ENCODE assay signal across 1 cellular context in the genomic region with DNA sequence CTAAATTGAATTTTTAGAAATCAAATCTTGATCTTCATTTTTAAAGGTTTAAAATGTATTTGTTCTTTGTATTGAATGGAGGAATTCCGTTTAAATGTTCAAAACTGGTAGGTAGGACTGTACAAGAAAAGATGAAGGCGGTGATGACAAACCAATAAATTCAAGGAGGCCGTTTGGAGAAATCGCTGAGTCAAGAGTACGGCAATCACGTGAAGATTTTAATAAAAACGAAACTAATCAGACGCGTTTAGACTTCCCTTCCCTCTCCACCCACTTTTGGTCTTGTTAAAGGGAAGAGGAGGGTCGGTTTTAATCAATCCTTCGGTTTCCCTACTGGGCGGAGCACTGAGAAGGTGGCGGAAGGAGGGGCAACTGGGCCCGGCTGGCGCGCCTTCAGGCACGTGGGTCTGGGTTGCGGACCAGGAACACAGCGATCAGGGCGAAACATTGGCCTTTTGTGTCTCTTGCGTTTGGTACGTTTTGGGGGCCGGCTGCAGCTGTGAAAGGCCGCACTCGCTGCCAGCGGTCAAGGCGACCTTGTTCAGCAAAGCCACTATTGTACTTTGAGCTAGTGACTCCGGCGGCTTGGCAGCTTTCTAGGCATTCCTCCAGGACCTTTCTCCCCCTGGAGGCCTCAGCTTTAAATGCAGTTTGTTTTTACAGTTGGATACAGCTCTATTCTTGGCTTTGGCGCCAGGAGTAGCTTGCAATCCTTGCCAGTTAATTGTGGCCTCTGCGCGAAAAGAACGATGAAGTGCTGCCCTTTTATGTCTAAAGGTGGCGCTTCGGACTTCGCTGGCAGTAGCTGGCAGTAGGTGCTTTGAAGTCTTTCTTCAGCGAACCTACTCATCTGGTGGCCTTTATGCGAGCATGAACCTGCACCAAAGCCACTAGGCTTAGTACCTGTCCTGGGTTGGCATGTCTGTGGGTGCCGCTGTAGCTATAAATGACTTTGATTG.
TF ChIP-seq lines count a peak whose summit lies in the region.

No MANE protein-coding gene starts in this region.

TF ChIP-seq in GM12878, 131 proteins besides CTCF, POLR2A, EP300 and RAD21 (continued from another document and continues in another):
- TF ChIP-seq, protein P1, sequence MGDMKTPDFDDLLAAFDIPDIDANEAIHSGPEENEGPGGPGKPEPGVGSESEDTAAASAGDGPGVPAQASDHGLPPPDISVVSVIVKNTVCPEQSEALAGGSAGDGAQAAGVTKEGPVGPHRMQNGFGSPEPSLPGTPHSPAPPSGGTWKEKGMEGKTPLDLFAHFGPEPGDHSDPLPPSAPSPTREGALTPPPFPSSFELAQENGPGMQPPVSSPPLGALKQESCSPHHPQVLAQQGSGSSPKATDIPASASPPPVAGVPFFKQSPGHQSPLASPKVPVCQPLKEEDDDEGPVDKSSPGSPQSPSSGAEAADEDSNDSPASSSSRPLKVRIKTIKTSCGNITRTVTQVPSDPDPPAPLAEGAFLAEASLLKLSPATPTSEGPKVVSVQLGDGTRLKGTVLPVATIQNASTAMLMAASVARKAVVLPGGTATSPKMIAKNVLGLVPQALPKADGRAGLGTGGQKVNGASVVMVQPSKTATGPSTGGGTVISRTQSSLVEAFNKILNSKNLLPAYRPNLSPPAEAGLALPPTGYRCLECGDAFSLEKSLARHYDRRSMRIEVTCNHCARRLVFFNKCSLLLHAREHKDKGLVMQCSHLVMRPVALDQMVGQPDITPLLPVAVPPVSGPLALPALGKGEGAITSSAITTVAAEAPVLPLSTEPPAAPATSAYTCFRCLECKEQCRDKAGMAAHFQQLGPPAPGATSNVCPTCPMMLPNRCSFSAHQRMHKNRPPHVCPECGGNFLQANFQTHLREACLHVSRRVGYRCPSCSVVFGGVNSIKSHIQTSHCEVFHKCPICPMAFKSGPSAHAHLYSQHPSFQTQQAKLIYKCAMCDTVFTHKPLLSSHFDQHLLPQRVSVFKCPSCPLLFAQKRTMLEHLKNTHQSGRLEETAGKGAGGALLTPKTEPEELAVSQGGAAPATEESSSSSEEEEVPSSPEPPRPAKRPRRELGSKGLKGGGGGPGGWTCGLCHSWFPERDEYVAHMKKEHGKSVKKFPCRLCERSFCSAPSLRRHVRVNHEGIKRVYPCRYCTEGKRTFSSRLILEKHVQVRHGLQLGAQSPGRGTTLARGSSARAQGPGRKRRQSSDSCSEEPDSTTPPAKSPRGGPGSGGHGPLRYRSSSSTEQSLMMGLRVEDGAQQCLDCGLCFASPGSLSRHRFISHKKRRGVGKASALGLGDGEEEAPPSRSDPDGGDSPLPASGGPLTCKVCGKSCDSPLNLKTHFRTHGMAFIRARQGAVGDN (IDR thresholded peaks at IDR 0.05) = peak; percentile 23; the same call in 1 of the 2 replicates
- TF ChIP-seq TCF3 (IDR thresholded peaks at IDR 0.05; ENCODE audit: borderline replicate concordance, insufficient read depth, low read depth, low read length) (no peak), RELB (IDR thresholded peaks at IDR 0.05; ENCODE audit: low read depth) (peak; percentile 55; the same call in 1 of the 2 replicates), MTA3 (IDR thresholded peaks at IDR 0.05; ENCODE audit: borderline replicate concordance, low read length) (no peak), SREBF2 (IDR thresholded peaks at IDR 0.05; ENCODE audit: low read length) (no peak), JUND (IDR thresholded peaks at IDR 0.05; ENCODE audit: low read depth, low read length) (no peak), ZNF207 (IDR thresholded peaks at IDR 0.05; ENCODE audit: borderline replicate concordance) (no peak), ATF7 (IDR thresholded peaks at IDR 0.05; ENCODE audit: low read depth) (no peak), USF2 (IDR thresholded peaks at IDR 0.05; ENCODE audit: borderline replicate concordance, low read depth, low read length) (peak; percentile 44), ZNF24 (IDR thresholded peaks at IDR 0.05) (no peak), DPF2 (IDR thresholded peaks at IDR 0.05) (no peak), SIN3A (IDR thresholded peaks at IDR 0.05; ENCODE audit: low read depth, low read length) (peak; percentile 22; the same call in 1 of the 2 replicates), TBL1XR1 (IDR thresholded peaks at IDR 0.05; ENCODE audit: low read depth, low read length) (no peak), RAD51 (IDR thresholded peaks at IDR 0.05) (peak; percentile 84), EZH2 (IDR thresholded peaks at IDR 0.05; ENCODE audit: borderline replicate concordance, control insufficient read depth, low read depth, low read length) (no peak), NFXL1 (IDR thresholded peaks at IDR 0.05; ENCODE audit: borderline replicate concordance) (no peak), PML (IDR thresholded peaks at IDR 0.05; ENCODE audit: low read length) (0 out of 2 replicates have a peak, but pooled peaks have one; percentile 45), MYB (IDR thresholded peaks at IDR 0.05; ENCODE audit: borderline replicate concordance, low read depth, low read length) (no peak), MEF2A (IDR thresholded peaks at IDR 0.05; ENCODE audit: insufficient read depth, low read depth, low read length) (no peak)
- TF ChIP-seq, protein P2, sequence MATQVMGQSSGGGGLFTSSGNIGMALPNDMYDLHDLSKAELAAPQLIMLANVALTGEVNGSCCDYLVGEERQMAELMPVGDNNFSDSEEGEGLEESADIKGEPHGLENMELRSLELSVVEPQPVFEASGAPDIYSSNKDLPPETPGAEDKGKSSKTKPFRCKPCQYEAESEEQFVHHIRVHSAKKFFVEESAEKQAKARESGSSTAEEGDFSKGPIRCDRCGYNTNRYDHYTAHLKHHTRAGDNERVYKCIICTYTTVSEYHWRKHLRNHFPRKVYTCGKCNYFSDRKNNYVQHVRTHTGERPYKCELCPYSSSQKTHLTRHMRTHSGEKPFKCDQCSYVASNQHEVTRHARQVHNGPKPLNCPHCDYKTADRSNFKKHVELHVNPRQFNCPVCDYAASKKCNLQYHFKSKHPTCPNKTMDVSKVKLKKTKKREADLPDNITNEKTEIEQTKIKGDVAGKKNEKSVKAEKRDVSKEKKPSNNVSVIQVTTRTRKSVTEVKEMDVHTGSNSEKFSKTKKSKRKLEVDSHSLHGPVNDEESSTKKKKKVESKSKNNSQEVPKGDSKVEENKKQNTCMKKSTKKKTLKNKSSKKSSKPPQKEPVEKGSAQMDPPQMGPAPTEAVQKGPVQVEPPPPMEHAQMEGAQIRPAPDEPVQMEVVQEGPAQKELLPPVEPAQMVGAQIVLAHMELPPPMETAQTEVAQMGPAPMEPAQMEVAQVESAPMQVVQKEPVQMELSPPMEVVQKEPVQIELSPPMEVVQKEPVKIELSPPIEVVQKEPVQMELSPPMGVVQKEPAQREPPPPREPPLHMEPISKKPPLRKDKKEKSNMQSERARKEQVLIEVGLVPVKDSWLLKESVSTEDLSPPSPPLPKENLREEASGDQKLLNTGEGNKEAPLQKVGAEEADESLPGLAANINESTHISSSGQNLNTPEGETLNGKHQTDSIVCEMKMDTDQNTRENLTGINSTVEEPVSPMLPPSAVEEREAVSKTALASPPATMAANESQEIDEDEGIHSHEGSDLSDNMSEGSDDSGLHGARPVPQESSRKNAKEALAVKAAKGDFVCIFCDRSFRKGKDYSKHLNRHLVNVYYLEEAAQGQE (IDR thresholded peaks at IDR 0.05; ENCODE audit: low read depth, low read length) = no peak
- TF ChIP-seq, protein P3, sequence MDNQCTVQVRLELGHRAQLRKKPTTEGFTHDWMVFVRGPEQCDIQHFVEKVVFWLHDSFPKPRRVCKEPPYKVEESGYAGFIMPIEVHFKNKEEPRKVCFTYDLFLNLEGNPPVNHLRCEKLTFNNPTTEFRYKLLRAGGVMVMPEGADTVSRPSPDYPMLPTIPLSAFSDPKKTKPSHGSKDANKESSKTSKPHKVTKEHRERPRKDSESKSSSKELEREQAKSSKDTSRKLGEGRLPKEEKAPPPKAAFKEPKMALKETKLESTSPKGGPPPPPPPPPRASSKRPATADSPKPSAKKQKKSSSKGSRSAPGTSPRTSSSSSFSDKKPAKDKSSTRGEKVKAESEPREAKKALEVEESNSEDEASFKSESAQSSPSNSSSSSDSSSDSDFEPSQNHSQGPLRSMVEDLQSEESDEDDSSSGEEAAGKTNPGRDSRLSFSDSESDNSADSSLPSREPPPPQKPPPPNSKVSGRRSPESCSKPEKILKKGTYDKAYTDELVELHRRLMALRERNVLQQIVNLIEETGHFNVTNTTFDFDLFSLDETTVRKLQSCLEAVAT (IDR thresholded peaks at IDR 0.05) = no peak
- TF ChIP-seq, protein P4, sequence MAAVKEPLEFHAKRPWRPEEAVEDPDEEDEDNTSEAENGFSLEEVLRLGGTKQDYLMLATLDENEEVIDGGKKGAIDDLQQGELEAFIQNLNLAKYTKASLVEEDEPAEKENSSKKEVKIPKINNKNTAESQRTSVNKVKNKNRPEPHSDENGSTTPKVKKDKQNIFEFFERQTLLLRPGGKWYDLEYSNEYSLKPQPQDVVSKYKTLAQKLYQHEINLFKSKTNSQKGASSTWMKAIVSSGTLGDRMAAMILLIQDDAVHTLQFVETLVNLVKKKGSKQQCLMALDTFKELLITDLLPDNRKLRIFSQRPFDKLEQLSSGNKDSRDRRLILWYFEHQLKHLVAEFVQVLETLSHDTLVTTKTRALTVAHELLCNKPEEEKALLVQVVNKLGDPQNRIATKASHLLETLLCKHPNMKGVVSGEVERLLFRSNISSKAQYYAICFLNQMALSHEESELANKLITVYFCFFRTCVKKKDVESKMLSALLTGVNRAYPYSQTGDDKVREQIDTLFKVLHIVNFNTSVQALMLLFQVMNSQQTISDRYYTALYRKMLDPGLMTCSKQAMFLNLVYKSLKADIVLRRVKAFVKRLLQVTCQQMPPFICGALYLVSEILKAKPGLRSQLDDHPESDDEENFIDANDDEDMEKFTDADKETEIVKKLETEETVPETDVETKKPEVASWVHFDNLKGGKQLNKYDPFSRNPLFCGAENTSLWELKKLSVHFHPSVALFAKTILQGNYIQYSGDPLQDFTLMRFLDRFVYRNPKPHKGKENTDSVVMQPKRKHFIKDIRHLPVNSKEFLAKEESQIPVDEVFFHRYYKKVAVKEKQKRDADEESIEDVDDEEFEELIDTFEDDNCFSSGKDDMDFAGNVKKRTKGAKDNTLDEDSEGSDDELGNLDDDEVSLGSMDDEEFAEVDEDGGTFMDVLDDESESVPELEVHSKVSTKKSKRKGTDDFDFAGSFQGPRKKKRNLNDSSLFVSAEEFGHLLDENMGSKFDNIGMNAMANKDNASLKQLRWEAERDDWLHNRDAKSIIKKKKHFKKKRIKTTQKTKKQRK (IDR thresholded peaks at IDR 0.05; ENCODE audit: low read depth, low read length) = no peak
- TF ChIP-seq, protein P5, sequence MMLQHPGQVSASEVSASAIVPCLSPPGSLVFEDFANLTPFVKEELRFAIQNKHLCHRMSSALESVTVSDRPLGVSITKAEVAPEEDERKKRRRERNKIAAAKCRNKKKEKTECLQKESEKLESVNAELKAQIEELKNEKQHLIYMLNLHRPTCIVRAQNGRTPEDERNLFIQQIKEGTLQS (IDR thresholded peaks at IDR 0.05; ENCODE audit: borderline replicate concordance, extremely low read depth, low read depth, low read length) = no peak
- TF ChIP-seq, protein P6, sequence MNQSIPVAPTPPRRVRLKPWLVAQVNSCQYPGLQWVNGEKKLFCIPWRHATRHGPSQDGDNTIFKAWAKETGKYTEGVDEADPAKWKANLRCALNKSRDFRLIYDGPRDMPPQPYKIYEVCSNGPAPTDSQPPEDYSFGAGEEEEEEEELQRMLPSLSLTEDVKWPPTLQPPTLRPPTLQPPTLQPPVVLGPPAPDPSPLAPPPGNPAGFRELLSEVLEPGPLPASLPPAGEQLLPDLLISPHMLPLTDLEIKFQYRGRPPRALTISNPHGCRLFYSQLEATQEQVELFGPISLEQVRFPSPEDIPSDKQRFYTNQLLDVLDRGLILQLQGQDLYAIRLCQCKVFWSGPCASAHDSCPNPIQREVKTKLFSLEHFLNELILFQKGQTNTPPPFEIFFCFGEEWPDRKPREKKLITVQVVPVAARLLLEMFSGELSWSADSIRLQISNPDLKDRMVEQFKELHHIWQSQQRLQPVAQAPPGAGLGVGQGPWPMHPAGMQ (IDR thresholded peaks at IDR 0.05; ENCODE audit: borderline replicate concordance) = no peak
